In the genomic region with DNA sequence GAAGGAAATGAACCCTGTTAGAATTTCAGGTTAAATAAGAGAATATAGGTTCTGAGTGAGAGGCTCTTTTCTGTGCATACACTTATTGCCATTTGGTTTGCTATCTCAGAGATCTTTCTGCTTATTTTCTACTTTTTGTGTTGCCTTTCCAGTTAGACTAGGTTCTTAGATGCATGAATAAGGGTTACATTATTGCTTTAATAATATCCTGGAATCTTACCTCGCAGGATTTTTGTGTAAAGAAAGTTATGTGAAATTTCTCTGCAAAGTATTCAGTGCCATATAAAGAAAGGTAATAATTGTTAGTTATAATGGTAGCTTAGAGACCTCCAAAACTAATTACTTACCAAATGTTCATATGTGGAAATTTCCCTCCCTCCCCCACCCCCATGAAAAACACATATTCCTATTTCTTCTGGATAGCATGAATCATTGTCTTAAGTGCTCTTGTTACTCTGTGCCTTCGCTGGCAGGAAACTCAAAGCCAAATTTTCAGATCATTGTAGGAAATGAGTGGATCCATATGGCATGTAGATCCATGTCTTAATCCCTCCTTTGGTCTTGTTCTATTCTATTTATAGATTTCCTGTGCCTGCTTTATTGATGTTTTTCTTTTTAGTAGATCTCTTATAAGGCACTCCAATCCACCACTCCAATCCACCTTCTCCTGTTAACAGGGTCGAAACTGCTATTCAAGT, we compare ENCODE assay signal across 8 cellular contexts. TPM values are rescaled to one million over a fixed set of nuclear protein-coding genes. Genes with fewer than 3 reads are reported as not detected.
DNase-seq lines count a peak whose midpoint lies in the region; TF ChIP-seq lines count a peak whose summit lies in the region.
"Had no signal": no experiment of that assay in that cellular context is flagged by ENCODE, and none has a peak within 500 bp of the region (broad histone marks: within the 10 kb centered on the region; RNA-seq: fewer than 3 reads in every experiment).

No MANE protein-coding gene starts in this region.

- POLR2A ChIA-PET in GM10248 (lab: Yijun Ruan, JAX): no interaction called here

- no peak overlapping the region for H4K91ac ChIP-seq in trophoblast cell (ENCODE audit: low read depth, low read length)

- H4K8ac ChIP-seq in trophoblast cell (ENCODE audit: low read depth, low read length): no peak overlapping the region

- H3K4me3 ChIP-seq in trophoblast cell (ENCODE audit: low read depth, low read length): no peak overlapping the region
- H3K4me3 ChIP-seq in prostate gland: no peak overlapping the region

- H3K4me1 ChIP-seq in trophoblast cell (ENCODE audit: control insufficient read depth in 1 of 2, insufficient read depth in 2 of 2, low read length in 2 of 2) (peaks cover 3 to 9% of the 10 kb centered on the region in 2 experiments), prostate gland (replicated peaks) (peaks cover 4% of the 10 kb centered on the region)

- TF ChIP-seq CTCF in GM10248 (IDR thresholded peaks at IDR 0.05; ENCODE audit: control extremely low read depth, extremely low read depth, low read depth, missing control alignments) (no peak), prostate gland (IDR thresholded peaks at IDR 0.05) (no peak)

- no peak overlapping the region for H3K4me2 ChIP-seq in trophoblast cell (ENCODE audit: low read length)

- no CpG with 5 or more reads among the region's 3 CpGs for WGBS in trophoblast cell (ENCODE audit: extremely low coverage, insufficient coverage, insufficient read length)
- 28% methylated on average over 3 of the region's 3 CpGs for WGBS in prostate gland

- H4K12ac ChIP-seq in trophoblast cell (ENCODE audit: low read depth, low read length): no peak overlapping the region

- H2BK120ac ChIP-seq in trophoblast cell (ENCODE audit: insufficient read depth, low read length, poor library complexity): no peak overlapping the region

- H3K27me3 ChIP-seq in trophoblast cell (ENCODE audit: insufficient read depth, low read length) (peaks cover 13% of the 10 kb centered on the region), prostate gland (replicated peaks; ENCODE audit: insufficient read depth) (no peaks in the 10 kb centered on the region)

- H3K14ac ChIP-seq in trophoblast cell (ENCODE audit: low read length): no peak overlapping the region

- H2BK5ac ChIP-seq in trophoblast cell (ENCODE audit: low read depth, low read length, poor library complexity): no peak overlapping the region

- peaks cover 2% of the 10 kb centered on the region for H3K79me1 ChIP-seq in trophoblast cell (ENCODE audit: low read length)

- H3K23ac ChIP-seq in trophoblast cell (ENCODE audit: low read length): no peak overlapping the region

- no peak overlapping the region for H3K9ac ChIP-seq in trophoblast cell (ENCODE audit: low read length)

- H2AFZ ChIP-seq in trophoblast cell (ENCODE audit: insufficient read depth, low read length, poor library complexity): no peak overlapping the region

- no peak overlapping the region for H3K18ac ChIP-seq in trophoblast cell (ENCODE audit: low read length)

- no peak overlapping the region for H2BK12ac ChIP-seq in trophoblast cell (ENCODE audit: low read length)

- peak; percentile 95 for DNase-seq in EH (ENCODE audit: low read depth)
- DNase-seq in NCI-H510A (lab: John Stamatoyannopoulos, UW): peak; percentile 24
- DNase-seq in epithelial cell of prostate (ENCODE audit: low read depth, low spot score): peak; percentile 10
- DNase-seq in trophoblast cell: peak; percentile 72 to 96
- no peak for DNase-seq in cerebellar nuclear complex (lab: John Stamatoyannopoulos, UW)
- DNase-seq in GM10248 (ENCODE audit: extremely low spot score): no peak
- no peak for DNase-seq in prostate gland (ENCODE audit: low spot score)
- DNase-seq: posterior cingulate gyrus had no signal

- no peak overlapping the region for H2AK5ac ChIP-seq in trophoblast cell (ENCODE audit: low read length)

- H3K9me3 ChIP-seq in trophoblast cell (ENCODE audit: insufficient read depth, low read depth, low read length) (no peaks in the 10 kb centered on the region), prostate gland (no peaks in the 10 kb centered on the region)

- H3K79me2 ChIP-seq in trophoblast cell (ENCODE audit: control insufficient read depth, insufficient read depth, low read length, poor library complexity): no peaks in the 10 kb centered on the region

- H3K36me3 ChIP-seq in trophoblast cell (ENCODE audit: control insufficient read depth in 1 of 2, insufficient read depth in 2 of 2, low read length in 2 of 2) (no peaks in the 10 kb centered on the region), prostate gland (no peaks in the 10 kb centered on the region)

- CTCF ChIA-PET in GM10248 (lab: Yijun Ruan, JAX): interaction anchor here (0.8 kb wide), 1 partner anchor 10 kb away, joined by 3 read pairs; no protein-coding TSS in a partner anchor

- intact Hi-C loops in prostate gland (cut with DNase I): loop anchor here (5.0 to 10.0 kb wide), 4 partner anchors 80 to 250 kb away; no protein-coding TSS in a partner anchor

- H3K27ac ChIP-seq in epithelial cell of prostate (peak overlapping the region; percentile 64), trophoblast cell (ENCODE audit: low read depth, low read length) (no peak overlapping the region), prostate gland (no peak overlapping the region)

- no peak overlapping the region for H3K4ac ChIP-seq in trophoblast cell (ENCODE audit: low read depth, low read length)

- no peak for TF ChIP-seq POLR2A in prostate gland (IDR thresholded peaks at IDR 0.05)

RNA-seq across cellular contexts. Expression of gene APBA1, which starts 2.7 kb away (rescaled TPM):
- 0.21 and 0.27 TPM in 2 replicates for polyA plus RNA-seq in trophoblast cell (2013)
- 1 to 10 TPM; 2.2 to 7.5 TPM for total RNA-seq in prostate gland

Comparison
In these comparisons a context has a peak if more than half of its experiments do, and no peak if none do; other contexts are left out.
1. DNase-seq: peak in EH (single experiment), NCI-H510A (single experiment), epithelial cell of prostate (single experiment) and trophoblast cell (2 of 2); none in cerebellar nuclear complex (0 of 2), GM10248 (single experiment) and prostate gland (single experiment).